Comparison of ENCODE assay signal across 8 cellular contexts in genomic region chr4:51845055-51845426, GRCh38. TPM values are rescaled to one million over a fixed set of nuclear protein-coding genes. Genes with fewer than 3 reads are reported as not detected.
DNase-seq lines count a peak whose midpoint lies in the region; ATAC-seq and TF ChIP-seq lines count a peak whose summit lies in the region.

No MANE protein-coding gene starts in this region.

- intact Hi-C loops in esophagus squamous epithelium (cut with DNase I), result no loop called here

- H3K36me3 ChIP-seq in DOHH2 (ENCODE audit: control insufficient read depth, low read length) (0 out of 2 replicates have a peak, but pooled peaks cover 10% of the 10 kb centered on the region), SJSA1 (peaks cover 4% of the 10 kb centered on the region; the same call in 1 of the 2 replicates), esophagus squamous epithelium (peaks cover 0 to 10% (median 0%) of the 10 kb centered on the region in 3 donors)

- TF ChIP-seq CTCF in DOHH2 (IDR thresholded peaks at IDR 0.05; ENCODE audit: low read depth, low read length, poor library complexity, severe bottlenecking) (no peak), esophagus squamous epithelium (IDR thresholded peaks at IDR 0.05) (no peak), progenitor cell of endocrine pancreas (IDR thresholded peaks at IDR 0.05; ENCODE audit: unreplicated experiment) (no peak)

- no peak overlapping the region for H3K27ac ChIP-seq in DOHH2 (ENCODE audit: low read depth, low read length)
- no peak overlapping the region for H3K27ac ChIP-seq in SJSA1
- peak overlapping the region in 3 of 4 donors; percentile 95 to 98 (median 97) for H3K27ac ChIP-seq in esophagus squamous epithelium

- H3K36me3 Mint-ChIP-seq in progenitor cell of endocrine pancreas (ENCODE audit: insufficient read depth), result no peaks in the 10 kb centered on the region

- H3K4me1 Mint-ChIP-seq in progenitor cell of endocrine pancreas (ENCODE audit: low read depth), result peaks cover 25% of the 10 kb centered on the region

- ATAC-seq in HG02973 (IDR thresholded peaks at IDR 0.05; ENCODE audit: unreplicated experiment), result no peak

- no peak for DNase-seq in SJSA1 (ENCODE audit: low read depth in 1 of 2, low spot score in 2 of 2)
- DNase-seq in esophagus squamous epithelium (lab: John Stamatoyannopoulos, UW), result no peak
- no peak for DNase-seq in progenitor cell of endocrine pancreas (ENCODE audit: low spot score, unreplicated experiment)
- DNase-seq in NCI-H1105 treated with DMSO at 0.1 percent for 48 hours (lab: John Stamatoyannopoulos, UW), result no peak
- no peak for DNase-seq in GM19238 (ENCODE audit: insufficient read length, low spot score)
- no peak for DNase-seq in DMS 273 (lab: John Stamatoyannopoulos, UW; ENCODE audit: unreplicated experiment)

- no peak for TF ChIP-seq POLR2A in esophagus squamous epithelium (IDR thresholded peaks at IDR 0.05)

- H3K9me3 ChIP-seq in DOHH2 (ENCODE audit: control insufficient read depth, insufficient read depth, low read length) (no peaks in the 10 kb centered on the region), SJSA1 (replicated peaks) (no peaks in the 10 kb centered on the region), esophagus squamous epithelium (no peaks in the 10 kb centered on the region)

- no peaks in the 10 kb centered on the region for H3K9me3 Mint-ChIP-seq in progenitor cell of endocrine pancreas (ENCODE audit: low read depth)

- peaks cover 3% of the 10 kb centered on the region for H3K27me3 Mint-ChIP-seq in progenitor cell of endocrine pancreas

- H3K4me3 Mint-ChIP-seq in progenitor cell of endocrine pancreas (ENCODE audit: low read depth), result peak overlapping the region; percentile 87

- H3K27me3 ChIP-seq in DOHH2 (ENCODE audit: control insufficient read depth, low read length), result no peaks in the 10 kb centered on the region
- no peaks in the 10 kb centered on the region for H3K27me3 ChIP-seq in SJSA1 (replicated peaks)
- no peaks in the 10 kb centered on the region for H3K27me3 ChIP-seq in esophagus squamous epithelium

- H3K4me2 ChIP-seq in DOHH2 (ENCODE audit: low read length), result peak overlapping the region; percentile 90

- no peaks in the 10 kb centered on the region for H4K20me1 ChIP-seq in DOHH2 (ENCODE audit: control insufficient read depth, insufficient read depth, low read depth, low read length)

- no peaks in the 10 kb centered on the region for H3K9me2 ChIP-seq in DOHH2 (replicated peaks; ENCODE audit: control insufficient read depth, low read length)

- 53 to 57% methylated on average over 5 to 6 of the region's 6 CpGs for WGBS in esophagus squamous epithelium, 2 donors

- peak overlapping the region; percentile 93 for H3K27ac Mint-ChIP-seq in progenitor cell of endocrine pancreas

- H3K4me3 ChIP-seq in DOHH2 (ENCODE audit: low read length) (peak overlapping the region; percentile 95), SJSA1 (peak overlapping the region; percentile 77), esophagus squamous epithelium (peak overlapping the region; percentile 74 to 99 (median 94))

- H3K79me2 ChIP-seq in DOHH2 (ENCODE audit: control insufficient read depth, low read length), result peaks cover 63% of the 10 kb centered on the region

- peaks cover 13% of the 10 kb centered on the region for H3K4me1 ChIP-seq in DOHH2 (ENCODE audit: control insufficient read depth, low read length)
- H3K4me1 ChIP-seq in SJSA1 (replicated peaks), result peaks cover 6% of the 10 kb centered on the region
- H3K4me1 ChIP-seq in esophagus squamous epithelium, result peaks cover 0 to 23% (median 4%) of the 10 kb centered on the region in 3 donors

- peaks cover 8% of the 10 kb centered on the region; the same call in 1 of the 2 replicates for H3F3A ChIP-seq in DOHH2 (ENCODE audit: control insufficient read depth, insufficient read depth)

RNA-seq across cellular contexts. Expression of gene DCUN1D4, which starts 2.1 kb away (rescaled TPM):
- total RNA-seq in SJSA1 (2014; rRNA removed; shearing (Covaris generic)), result 30.4 and 65.2 TPM in 2 replicates
- total RNA-seq in esophagus squamous epithelium (10 to 100 TPM; 13.0 to 33.0 (median 16.7) TPM), progenitor cell of endocrine pancreas (69.8 and 82.8 TPM in 2 replicates)

Comparison
In these comparisons a context has a peak if more than half of its experiments do, and no peak if none do; other contexts are left out.
1. H3K27ac ChIP-seq: peak in esophagus squamous epithelium (3 of 4); none in DOHH2 (single experiment) and SJSA1 (single experiment).
2. Peak in every context shown above with its lines, with median percentiles within 50 percentile points of each other: H3K4me3 ChIP-seq.